In genomic region chr2:170243118-170243837, GRCh38 we compare ENCODE assay signal across 23 cellular contexts.
DNase-seq lines count a peak whose midpoint lies in the region; FAIRE-seq and TF ChIP-seq lines count a peak whose summit lies in the region.
"Had no signal": no experiment of that assay in that cellular context is flagged by ENCODE, and none has a peak within 500 bp of the region (broad histone marks: within the 10 kb centered on the region; RNA-seq: fewer than 3 reads in every experiment).

No MANE protein-coding gene starts in this region.

- H3K27ac ChIP-seq in keratinocyte (ENCODE audit: control insufficient read depth, insufficient read depth, low read length) = no peak overlapping the region
- H3K27ac ChIP-seq: SK-N-MC had no signal

- no peak for FAIRE-seq in keratinocyte (lab: Jason Lieb, UNC)
- FAIRE-seq: A204.1, HepG2 had no signal

- H3K27me3 ChIP-seq in BE2C (no peaks in the 10 kb centered on the region), adipocyte (replicated peaks; ENCODE audit: control insufficient read depth, insufficient read depth, low read length) (peaks cover 21% of the 10 kb centered on the region), keratinocyte (ENCODE audit: control insufficient read depth, extremely low read depth, insufficient read depth, low read length) (peaks cover 11% of the 10 kb centered on the region)

- H3K9me3 ChIP-seq in BE2C (no peaks in the 10 kb centered on the region), adipocyte (ENCODE audit: control insufficient read depth, low read length) (no peaks in the 10 kb centered on the region), keratinocyte (ENCODE audit: control insufficient read depth, low read depth, low read length) (no peaks in the 10 kb centered on the region)

- H3K9me1 ChIP-seq in keratinocyte (ENCODE audit: control insufficient read depth, extremely low read depth, insufficient read depth, low read length) = no peaks in the 10 kb centered on the region

- H3K4me2 ChIP-seq in keratinocyte (ENCODE audit: control insufficient read depth, extremely low read depth, insufficient read depth, low read depth, low read length) = no peak overlapping the region

- dilution Hi-C loops in keratinocyte (cut with MboI; ENCODE audit: extremely low pct_ligation_motif_present, low sequenced_read_pairs) = no loop called here

- no peak overlapping the region for H3K9ac ChIP-seq in adipocyte (ENCODE audit: low read length)
- no peak overlapping the region for H3K9ac ChIP-seq in keratinocyte (ENCODE audit: control insufficient read depth, extremely low read depth, insufficient read depth, low read length)

- H2AFZ ChIP-seq in keratinocyte (ENCODE audit: control insufficient read depth, low read length) = no peak overlapping the region

- peak; percentile 10 for DNase-seq in BE2C
- DNase-seq in HUDEP-2 (lab: John Stamatoyannopoulos, UW; ENCODE audit: unreplicated experiment in 76 of 76) = peak in 40 of 76 experiments; percentile 5 to 75 (median 34)
- DNase-seq in adipocyte (ENCODE audit: low read depth) = peak; percentile 39
- peak; percentile 1 for DNase-seq in keratinocyte (ENCODE audit: low read depth, low spot score)
- no peak for DNase-seq in dermis blood vessel endothelial cell
- DNase-seq in UCSD-AML1 (lab: John Stamatoyannopoulos, UW; ENCODE audit: unreplicated experiment) = no peak
- no peak for DNase-seq in NCI-H2196 (lab: John Stamatoyannopoulos, UW; ENCODE audit: unreplicated experiment)
- DNase-seq: H7, KBM-7, MM.1S, NCI-H1092, NCI-H146, NCI-H2029 treated with DMSO at 0.1 percent for 48 hours, NCI-H2171, NCI-H446, NCI-H526, PC-3, RPMI8226, SHP77, SW 1271 had no signal

- no peak for TF ChIP-seq CTCF in BE2C (IDR thresholded peaks at IDR 0.05; ENCODE audit: low read depth, low read length)
- TF ChIP-seq CTCF in keratinocyte (optimal IDR thresholded peaks at IDR 0.05 in 1 of 3, IDR thresholded peaks at IDR 0.05 in 1 of 3, conservative IDR thresholded peaks at IDR 0.05 in 1 of 3; ENCODE audit: extremely low read depth in 1 of 3, insufficient read depth in 2 of 3, low read length in 3 of 3) = no peak

- no peaks in the 10 kb centered on the region for H3K79me2 ChIP-seq in keratinocyte (ENCODE audit: control insufficient read depth, insufficient read depth, low read length)

- H3K36me3 ChIP-seq in BE2C (no peaks in the 10 kb centered on the region), adipocyte (ENCODE audit: control insufficient read depth, insufficient read depth, low read length, severe bottlenecking) (no peaks in the 10 kb centered on the region), keratinocyte (ENCODE audit: control insufficient read depth in 2 of 2, extremely low read depth in 1 of 2, insufficient read depth in 2 of 2, low read length in 2 of 2) (no peaks in the 10 kb centered on the region)

- H3K4me3 ChIP-seq in BE2C (ENCODE audit: low read depth, low read length) (no peak overlapping the region), adipocyte (ENCODE audit: low read length) (no peak overlapping the region), keratinocyte (ENCODE audit: control insufficient read depth in 2 of 3, extremely low read depth in 1 of 3, insufficient read depth in 2 of 3, low read depth in 1 of 3, low read length in 3 of 3) (no peak overlapping the region)
- H3K4me3 ChIP-seq: SK-N-MC had no signal

- H4K20me1 ChIP-seq in keratinocyte (ENCODE audit: control insufficient read depth, extremely low read depth, insufficient read depth, low read length) = no peaks in the 10 kb centered on the region

- H3K4me1 ChIP-seq in BE2C = no peaks in the 10 kb centered on the region
- H3K4me1 ChIP-seq in adipocyte (ENCODE audit: control insufficient read depth, insufficient read depth, low read length) = peaks cover 5% of the 10 kb centered on the region
- no peaks in the 10 kb centered on the region for H3K4me1 ChIP-seq in keratinocyte (ENCODE audit: control insufficient read depth, extremely low read depth, insufficient read depth, low read length)

Comparison
In these comparisons a context has a peak if more than half of its experiments do, and no peak if none do; other contexts are left out.
1. DNase-seq: peak in BE2C (single experiment), HUDEP-2 (40 of 76), adipocyte (single experiment) and keratinocyte (single experiment); none in dermis blood vessel endothelial cell (single experiment), UCSD-AML1 (single experiment) and NCI-H2196 (single experiment).